ENCODE assay signal across 1 cellular context in genomic region chr22:38305481-38306448, GRCh38.
TF ChIP-seq lines count a peak whose summit lies in the region.

No MANE protein-coding gene starts in this region.

TF ChIP-seq in GM23338, 12 proteins besides CTCF, POLR2A, EP300 and RAD21 (continued from another document):
- TF ChIP-seq, protein P1, sequence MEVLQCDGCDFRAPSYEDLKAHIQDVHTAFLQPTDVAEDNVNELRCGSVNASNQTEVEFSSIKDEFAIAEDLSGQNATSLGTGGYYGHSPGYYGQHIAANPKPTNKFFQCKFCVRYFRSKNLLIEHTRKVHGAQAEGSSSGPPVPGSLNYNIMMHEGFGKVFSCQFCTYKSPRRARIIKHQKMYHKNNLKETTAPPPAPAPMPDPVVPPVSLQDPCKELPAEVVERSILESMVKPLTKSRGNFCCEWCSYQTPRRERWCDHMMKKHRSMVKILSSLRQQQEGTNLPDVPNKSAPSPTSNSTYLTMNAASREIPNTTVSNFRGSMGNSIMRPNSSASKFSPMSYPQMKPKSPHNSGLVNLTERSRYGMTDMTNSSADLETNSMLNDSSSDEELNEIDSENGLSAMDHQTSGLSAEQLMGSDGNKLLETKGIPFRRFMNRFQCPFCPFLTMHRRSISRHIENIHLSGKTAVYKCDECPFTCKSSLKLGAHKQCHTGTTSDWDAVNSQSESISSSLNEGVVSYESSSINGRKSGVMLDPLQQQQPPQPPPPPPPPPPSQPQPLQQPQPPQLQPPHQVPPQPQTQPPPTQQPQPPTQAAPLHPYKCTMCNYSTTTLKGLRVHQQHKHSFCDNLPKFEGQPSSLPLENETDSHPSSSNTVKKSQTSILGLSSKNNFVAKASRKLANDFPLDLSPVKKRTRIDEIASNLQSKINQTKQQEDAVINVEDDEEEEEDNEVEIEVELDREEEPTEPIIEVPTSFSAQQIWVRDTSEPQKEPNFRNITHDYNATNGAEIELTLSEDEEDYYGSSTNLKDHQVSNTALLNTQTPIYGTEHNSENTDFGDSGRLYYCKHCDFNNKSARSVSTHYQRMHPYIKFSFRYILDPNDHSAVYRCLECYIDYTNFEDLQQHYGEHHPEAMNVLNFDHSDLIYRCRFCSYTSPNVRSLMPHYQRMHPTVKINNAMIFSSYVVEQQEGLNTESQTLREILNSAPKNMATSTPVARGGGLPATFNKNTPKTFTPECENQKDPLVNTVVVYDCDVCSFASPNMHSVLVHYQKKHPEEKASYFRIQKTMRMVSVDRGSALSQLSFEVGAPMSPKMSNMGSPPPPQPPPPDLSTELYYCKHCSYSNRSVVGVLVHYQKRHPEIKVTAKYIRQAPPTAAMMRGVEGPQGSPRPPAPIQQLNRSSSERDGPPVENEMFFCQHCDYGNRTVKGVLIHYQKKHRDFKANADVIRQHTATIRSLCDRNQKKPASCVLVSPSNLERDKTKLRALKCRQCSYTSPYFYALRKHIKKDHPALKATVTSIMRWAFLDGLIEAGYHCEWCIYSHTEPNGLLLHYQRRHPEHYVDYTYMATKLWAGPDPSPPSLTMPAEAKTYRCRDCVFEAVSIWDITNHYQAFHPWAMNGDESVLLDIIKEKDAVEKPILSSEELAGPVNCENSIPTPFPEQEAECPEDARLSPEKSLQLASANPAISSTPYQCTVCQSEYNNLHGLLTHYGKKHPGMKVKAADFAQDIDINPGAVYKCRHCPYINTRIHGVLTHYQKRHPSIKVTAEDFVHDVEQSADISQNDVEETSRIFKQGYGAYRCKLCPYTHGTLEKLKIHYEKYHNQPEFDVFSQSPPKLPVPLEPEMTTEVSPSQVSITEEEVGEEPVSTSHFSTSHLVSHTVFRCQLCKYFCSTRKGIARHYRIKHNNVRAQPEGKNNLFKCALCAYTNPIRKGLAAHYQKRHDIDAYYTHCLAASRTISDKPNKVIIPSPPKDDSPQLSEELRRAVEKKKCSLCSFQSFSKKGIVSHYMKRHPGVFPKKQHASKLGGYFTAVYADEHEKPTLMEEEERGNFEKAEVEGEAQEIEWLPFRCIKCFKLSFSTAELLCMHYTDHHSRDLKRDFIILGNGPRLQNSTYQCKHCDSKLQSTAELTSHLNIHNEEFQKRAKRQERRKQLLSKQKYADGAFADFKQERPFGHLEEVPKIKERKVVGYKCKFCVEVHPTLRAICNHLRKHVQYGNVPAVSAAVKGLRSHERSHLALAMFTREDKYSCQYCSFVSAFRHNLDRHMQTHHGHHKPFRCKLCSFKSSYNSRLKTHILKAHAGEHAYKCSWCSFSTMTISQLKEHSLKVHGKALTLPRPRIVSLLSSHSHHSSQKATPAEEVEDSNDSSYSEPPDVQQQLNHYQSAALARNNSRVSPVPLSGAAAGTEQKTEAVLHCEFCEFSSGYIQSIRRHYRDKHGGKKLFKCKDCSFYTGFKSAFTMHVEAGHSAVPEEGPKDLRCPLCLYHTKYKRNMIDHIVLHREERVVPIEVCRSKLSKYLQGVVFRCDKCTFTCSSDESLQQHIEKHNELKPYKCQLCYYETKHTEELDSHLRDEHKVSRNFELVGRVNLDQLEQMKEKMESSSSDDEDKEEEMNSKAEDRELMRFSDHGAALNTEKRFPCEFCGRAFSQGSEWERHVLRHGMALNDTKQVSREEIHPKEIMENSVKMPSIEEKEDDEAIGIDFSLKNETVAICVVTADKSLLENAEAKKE (CRISPR knock-in tag; IDR thresholded peaks at IDR 0.05) = no peak
- TF ChIP-seq CREB1 (CRISPR knock-in tag; IDR thresholded peaks at IDR 0.05; ENCODE audit: low read depth) (no peak), STAT1 (IDR thresholded peaks at IDR 0.05; ENCODE audit: unreplicated experiment) (no peak), EZH2 (IDR thresholded peaks at IDR 0.05; ENCODE audit: low read depth, unreplicated experiment) (no peak), POLR2AphosphoS5 (IDR thresholded peaks at IDR 0.05; ENCODE audit: low read depth) (no peak), JUNB (IDR thresholded peaks at IDR 0.05; ENCODE audit: unreplicated experiment) (no peak), NANOG (IDR thresholded peaks at IDR 0.05; ENCODE audit: borderline replicate concordance) (no peak)
- TF ChIP-seq, protein P2, sequence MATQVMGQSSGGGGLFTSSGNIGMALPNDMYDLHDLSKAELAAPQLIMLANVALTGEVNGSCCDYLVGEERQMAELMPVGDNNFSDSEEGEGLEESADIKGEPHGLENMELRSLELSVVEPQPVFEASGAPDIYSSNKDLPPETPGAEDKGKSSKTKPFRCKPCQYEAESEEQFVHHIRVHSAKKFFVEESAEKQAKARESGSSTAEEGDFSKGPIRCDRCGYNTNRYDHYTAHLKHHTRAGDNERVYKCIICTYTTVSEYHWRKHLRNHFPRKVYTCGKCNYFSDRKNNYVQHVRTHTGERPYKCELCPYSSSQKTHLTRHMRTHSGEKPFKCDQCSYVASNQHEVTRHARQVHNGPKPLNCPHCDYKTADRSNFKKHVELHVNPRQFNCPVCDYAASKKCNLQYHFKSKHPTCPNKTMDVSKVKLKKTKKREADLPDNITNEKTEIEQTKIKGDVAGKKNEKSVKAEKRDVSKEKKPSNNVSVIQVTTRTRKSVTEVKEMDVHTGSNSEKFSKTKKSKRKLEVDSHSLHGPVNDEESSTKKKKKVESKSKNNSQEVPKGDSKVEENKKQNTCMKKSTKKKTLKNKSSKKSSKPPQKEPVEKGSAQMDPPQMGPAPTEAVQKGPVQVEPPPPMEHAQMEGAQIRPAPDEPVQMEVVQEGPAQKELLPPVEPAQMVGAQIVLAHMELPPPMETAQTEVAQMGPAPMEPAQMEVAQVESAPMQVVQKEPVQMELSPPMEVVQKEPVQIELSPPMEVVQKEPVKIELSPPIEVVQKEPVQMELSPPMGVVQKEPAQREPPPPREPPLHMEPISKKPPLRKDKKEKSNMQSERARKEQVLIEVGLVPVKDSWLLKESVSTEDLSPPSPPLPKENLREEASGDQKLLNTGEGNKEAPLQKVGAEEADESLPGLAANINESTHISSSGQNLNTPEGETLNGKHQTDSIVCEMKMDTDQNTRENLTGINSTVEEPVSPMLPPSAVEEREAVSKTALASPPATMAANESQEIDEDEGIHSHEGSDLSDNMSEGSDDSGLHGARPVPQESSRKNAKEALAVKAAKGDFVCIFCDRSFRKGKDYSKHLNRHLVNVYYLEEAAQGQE (IDR thresholded peaks at IDR 0.05; ENCODE audit: unreplicated experiment) = no peak
